ENCODE assay signal across 1 cellular context in the genomic region with DNA sequence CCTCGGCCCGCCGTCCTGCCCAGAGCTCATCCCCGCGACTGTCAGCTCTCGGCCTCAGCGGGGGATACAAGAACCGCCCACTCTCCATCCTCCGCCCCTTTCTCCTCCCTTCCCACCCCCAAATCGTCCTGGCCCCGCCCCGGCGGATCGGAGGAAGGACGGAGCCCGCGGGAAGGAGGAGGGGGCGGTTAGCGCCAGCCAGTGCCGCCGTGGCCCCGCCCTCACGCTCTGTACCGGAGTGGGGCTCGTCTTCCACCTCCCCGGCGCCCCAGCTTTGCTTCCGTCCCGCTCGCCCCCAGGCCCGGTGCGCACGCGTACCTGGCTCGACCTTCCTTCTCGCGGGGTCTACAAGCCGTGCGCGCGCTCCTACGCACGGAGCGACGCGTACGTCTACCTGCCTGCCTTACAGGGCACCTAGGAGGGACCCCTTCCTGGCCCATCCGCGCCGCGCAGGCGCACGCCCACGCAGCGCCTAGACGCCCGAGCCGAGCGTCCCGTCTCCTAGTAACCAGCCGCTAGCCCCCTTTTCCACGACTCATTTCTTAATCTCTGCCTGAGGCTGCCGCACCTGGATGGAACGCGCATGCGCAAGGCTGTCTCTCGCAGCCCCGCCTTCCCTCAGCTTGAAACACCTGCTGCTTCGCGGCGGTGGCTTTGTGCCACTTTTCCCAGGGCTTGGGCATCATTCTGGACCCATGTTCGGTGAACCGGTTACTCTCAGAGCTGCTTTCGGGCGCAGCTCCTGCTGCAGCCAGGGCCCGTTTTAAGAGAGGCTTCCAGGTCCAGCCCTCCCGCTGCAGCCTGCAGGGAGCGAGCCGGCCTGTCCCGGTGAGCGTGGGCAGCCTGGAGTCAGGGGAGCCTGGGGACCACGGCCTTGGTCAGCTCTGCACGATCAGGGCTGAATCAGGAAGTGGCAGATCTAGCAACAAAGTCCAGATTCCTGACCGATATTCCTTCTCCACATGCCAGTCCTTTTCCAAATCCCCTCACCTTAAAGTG.
A peak's percentile ranks its signal among the peaks of the same experiment; 100 is the strongest.
TF ChIP-seq lines count a peak whose summit lies in the region.

A gene with protein sequence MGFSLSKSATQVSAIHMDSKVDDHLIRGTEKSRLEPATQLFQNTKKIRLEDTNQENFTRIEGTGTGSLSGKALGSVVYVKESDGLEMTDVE (plus strand): TSS at position 598 of the 999 bp plus-strand sequence. CDS start 8,852 bp downstream, outside the sequence.

TF ChIP-seq in SK-N-SH, 30 proteins besides CTCF, POLR2A, EP300 and RAD21 (continued from another document):
- TF ChIP-seq MAX (IDR thresholded peaks at IDR 0.05; ENCODE audit: low read depth) (peak; percentile 7; the same call in 1 of the 2 replicates), POLR2AphosphoS5 (IDR thresholded peaks at IDR 0.05; ENCODE audit: low read depth, low read length) (peak; percentile 84), EZH2phosphoT487 (IDR thresholded peaks at IDR 0.05; ENCODE audit: borderline replicate concordance, low read depth) (no peak), TAF1 (IDR thresholded peaks at IDR 0.05; ENCODE audit: borderline replicate concordance, low read depth, low read length) (peak; percentile 53; the same call in 1 of the 2 replicates), NRF1 (IDR thresholded peaks at IDR 0.05; ENCODE audit: low read depth, low read length) (peak; percentile 73), SMC3 (IDR thresholded peaks at IDR 0.05; ENCODE audit: low read depth, low read length) (peak; percentile 18; the same call in 1 of the 2 replicates), REST (IDR thresholded peaks at IDR 0.05; ENCODE audit: low read depth, low read length) (no peak), MEF2A (IDR thresholded peaks at IDR 0.05; ENCODE audit: borderline replicate concordance, low read depth) (no peak), CHD2 (IDR thresholded peaks at IDR 0.05; ENCODE audit: low read length, partially characterized antibody) (peak; percentile 53), GATA2 (CRISPR knock-in tag; IDR thresholded peaks at IDR 0.05) (no peak), FOXM1 (IDR thresholded peaks at IDR 0.05; ENCODE audit: low read depth) (no peak), JUND (IDR thresholded peaks at IDR 0.05) (no peak), PBX3 (IDR thresholded peaks at IDR 0.05) (no peak), GABPA (IDR thresholded peaks at IDR 0.05; ENCODE audit: low read depth) (no peak), TEAD4 (IDR thresholded peaks at IDR 0.05; ENCODE audit: borderline replicate concordance, insufficient read depth) (no peak)
- TF ChIP-seq, protein P1, sequence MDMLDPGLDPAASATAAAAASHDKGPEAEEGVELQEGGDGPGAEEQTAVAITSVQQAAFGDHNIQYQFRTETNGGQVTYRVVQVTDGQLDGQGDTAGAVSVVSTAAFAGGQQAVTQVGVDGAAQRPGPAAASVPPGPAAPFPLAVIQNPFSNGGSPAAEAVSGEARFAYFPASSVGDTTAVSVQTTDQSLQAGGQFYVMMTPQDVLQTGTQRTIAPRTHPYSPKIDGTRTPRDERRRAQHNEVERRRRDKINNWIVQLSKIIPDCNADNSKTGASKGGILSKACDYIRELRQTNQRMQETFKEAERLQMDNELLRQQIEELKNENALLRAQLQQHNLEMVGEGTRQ (IDR thresholded peaks at IDR 0.05; ENCODE audit: borderline replicate concordance, low read depth, low read length) = no peak
